Comparison of ENCODE assay signal across 17 cellular contexts in genomic region chr14:58646479-58646878, GRCh38. TPM values are rescaled to one million over a fixed set of nuclear protein-coding genes. Genes with fewer than 3 reads are reported as not detected.
DNase-seq lines count a peak whose midpoint lies in the region; ATAC-seq and TF ChIP-seq lines count a peak whose summit lies in the region.
"Had no signal": no experiment of that assay in that cellular context is flagged by ENCODE, and none has a peak within 500 bp of the region (broad histone marks: within the 10 kb centered on the region; RNA-seq: fewer than 3 reads in every experiment).

No MANE protein-coding gene starts in this region.

- H3K27ac ChIP-seq in HEK293 (ENCODE audit: extremely low read depth, low read depth, low read length), result no peak overlapping the region
- no peak overlapping the region for H3K27ac ChIP-seq in esophagus muscularis mucosa (replicated peaks in 1 of 4)

- CTCF ChIA-PET in HEK293 (lab: Yijun Ruan, JAX), result no interaction called here

- H3K4me1 ChIP-seq in HEK293 (ENCODE audit: control insufficient read depth, insufficient read depth, low read length) (0 out of 2 replicates have a peak, but pooled peaks cover 3% of the 10 kb centered on the region), esophagus muscularis mucosa (no peaks in the 10 kb centered on the region)
- H3K4me1 ChIP-seq: BE2C had no signal

- peak; percentile 53 for ATAC-seq in sciatic nerve
- ATAC-seq in GM21825 (IDR thresholded peaks at IDR 0.05; ENCODE audit: unreplicated experiment), result no peak
- no peak for ATAC-seq in GM19351 (IDR thresholded peaks at IDR 0.05; ENCODE audit: unreplicated experiment)
- ATAC-seq: HepG2 had no signal

- intact Hi-C loops in esophagus muscularis mucosa (cut with DNase I), result no loop called here
- intact Hi-C loops in sciatic nerve (cut with DNase I), result no loop called here

- no peak overlapping the region for H3K4me3 ChIP-seq in H7 (ENCODE audit: insufficient read depth, low read depth, low read length)
- no peak overlapping the region for H3K4me3 ChIP-seq in HEK293 (ENCODE audit: low read depth, low read length)
- no peak overlapping the region for H3K4me3 ChIP-seq in esophagus muscularis mucosa

- DNase-seq in H7, result peak; percentile 45
- peak; percentile 62 for DNase-seq in esophagus muscularis mucosa (ENCODE audit: extremely low spot score)
- DNase-seq in sciatic nerve (ENCODE audit: low spot score), result no peak
- no peak for DNase-seq in stimulated activated CD4-positive, alpha-beta T cell treated with anti-CD3 and anti-CD28 coated beads, Interleukin-4, amount 100 ng/mL, for 24 hours
- no peak for DNase-seq in cerebellum (ENCODE audit: low spot score)
- DNase-seq: ACHN; BE2C; CD4-positive, CD25-positive, alpha-beta regulatory T cell; CD8-positive, alpha-beta memory T cell; COR-L47; GDM1; GOT3; H9 had no signal

- TF ChIP-seq CTCF in HEK293 (tag by site-specific recombination; IDR thresholded peaks at IDR 0.05) (no peak), esophagus muscularis mucosa (IDR thresholded peaks at IDR 0.05) (no peak)

- TF ChIP-seq POLR2A in esophagus muscularis mucosa (IDR thresholded peaks at IDR 0.05; ENCODE audit: low read depth), result no peak

- POLR2A ChIA-PET in HEK293 (lab: Yijun Ruan, JAX), result no interaction called here

- TF ChIP-seq EP300 in esophagus muscularis mucosa (IDR thresholded peaks at IDR 0.05), result no peak

- H3K9me3 ChIP-seq in HEK293 (ENCODE audit: control insufficient read depth, insufficient read depth, low read depth, low read length) (no peaks in the 10 kb centered on the region), esophagus muscularis mucosa (no peaks in the 10 kb centered on the region)
- H3K9me3 ChIP-seq: BE2C had no signal

- 95% methylated on average over 32 of the region's 34 CpGs for WGBS in esophagus muscularis mucosa

- peaks cover 31% of the 10 kb centered on the region for H3K36me3 ChIP-seq in H7 (replicated peaks; ENCODE audit: control insufficient read depth, insufficient read depth, low read length)
- peaks cover 33 to 52% of the 10 kb centered on the region in 2 experiments for H3K36me3 ChIP-seq in HEK293 (ENCODE audit: control insufficient read depth in 2 of 2, insufficient read depth in 1 of 2, low read length in 2 of 2)
- peaks cover 0 to 40% (median 16%) of the 10 kb centered on the region in 4 donors for H3K36me3 ChIP-seq in esophagus muscularis mucosa
- H3K36me3 ChIP-seq: BE2C had no signal

- no peaks in the 10 kb centered on the region for H3K27me3 ChIP-seq in H7 (ENCODE audit: control insufficient read depth, insufficient read depth, low read length)
- no peaks in the 10 kb centered on the region for H3K27me3 ChIP-seq in esophagus muscularis mucosa

TF ChIP-seq in HEK293, 187 proteins besides CTCF, POLR2A, EP300 and RAD21:
- TF ChIP-seq ZNF211 (tag by site-specific recombination; IDR thresholded peaks at IDR 0.05; ENCODE audit: low read depth) (no peak), ZBTB17 (tag by site-specific recombination; IDR thresholded peaks at IDR 0.05) (no peak), SCRT2 (tag by site-specific recombination; IDR thresholded peaks at IDR 0.05) (no peak), ZNF510 (tag by site-specific recombination; IDR thresholded peaks at IDR 0.05; ENCODE audit: insufficient replicate concordance) (no peak), ZNF529 (tag by site-specific recombination; IDR thresholded peaks at IDR 0.05; ENCODE audit: insufficient replicate concordance) (no peak), ZNF416 (tag by site-specific recombination; IDR thresholded peaks at IDR 0.05) (no peak), ZNF202 (tag by site-specific recombination; IDR thresholded peaks at IDR 0.05; ENCODE audit: borderline replicate concordance) (0 out of 2 replicates have a peak, but pooled peaks have one; percentile 25), HOXD13 (CRISPR knock-in tag; IDR thresholded peaks at IDR 0.05; ENCODE audit: borderline replicate concordance) (no peak)

RNA-seq across cellular contexts. Expression of gene DACT1, which starts 8.7 kb away (rescaled TPM):
- 9.5 and 11.0 TPM in 2 replicates for total RNA-seq in H7 (2014; rRNA removed; shearing (Covaris generic))
- total RNA-seq in esophagus muscularis mucosa (10 to 100 TPM in 2 of 4 donors, 1 to 10 TPM in 2; 5.0 to 22.7 (median 8.6) TPM), sciatic nerve (115 TPM), cerebellum (47.7 TPM)
- total RNA-seq: HepG2 had no signal

Comparison
In these comparisons a context has a peak if more than half of its experiments do, and no peak if none do; other contexts are left out.
1. DNase-seq: peak in H7 (single experiment) and esophagus muscularis mucosa (single experiment); none in sciatic nerve (single experiment), stimulated activated CD4-positive, alpha-beta T cell treated with anti-CD3 and anti-CD28 coated beads, Interleukin-4, amount 100 ng/mL, for 24 hours (single experiment) and cerebellum (single experiment).